1 cellular context compared by ENCODE assay signal in the genomic region with DNA sequence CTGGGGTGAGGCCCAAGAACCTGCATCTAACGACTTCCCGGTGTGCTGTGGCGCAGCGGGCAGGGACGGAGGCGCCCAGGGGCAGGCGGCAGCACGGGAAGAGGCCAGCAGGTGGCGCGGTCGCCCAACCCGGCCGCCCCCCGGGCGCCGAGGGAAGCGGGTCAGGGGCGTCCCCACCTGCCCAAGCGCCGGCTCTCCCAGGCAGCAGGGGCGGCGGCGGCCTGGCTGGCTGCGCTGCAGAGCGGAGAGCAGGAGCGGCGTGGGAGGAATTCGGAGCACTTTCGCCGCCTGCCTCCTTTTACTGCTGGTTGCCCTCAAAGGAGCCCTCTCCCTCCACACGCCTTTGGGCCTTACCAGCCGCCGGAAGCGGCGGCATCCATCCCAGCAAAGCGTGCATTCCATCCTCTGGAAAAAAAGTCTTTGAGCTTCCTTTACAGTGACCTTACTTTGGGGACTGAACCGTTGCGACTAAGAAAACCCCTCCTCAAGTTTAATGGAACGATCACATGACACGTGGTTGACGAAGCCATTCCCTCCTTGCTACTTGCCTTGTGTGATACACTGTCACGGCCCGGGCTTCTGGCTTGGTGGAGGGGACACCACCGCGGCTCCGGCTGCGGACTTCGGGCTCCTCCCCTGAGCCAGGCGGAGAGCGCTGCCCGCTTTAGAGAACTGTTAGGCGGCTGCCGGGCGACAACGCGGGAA.
TF ChIP-seq lines count a peak whose summit lies in the region.

No MANE protein-coding gene starts in this region.

TF ChIP-seq in GM12878, 131 proteins besides CTCF, POLR2A, EP300 and RAD21 (continued from another document):
- TF ChIP-seq RELA (IDR thresholded peaks at IDR 0.05; ENCODE audit: borderline replicate concordance, partially characterized antibody) (peak; percentile 23), ZNF217 (IDR thresholded peaks at IDR 0.05) (peak; percentile 65; the same call in 1 of the 2 replicates), GABPA (IDR thresholded peaks at IDR 0.05; ENCODE audit: low read depth) (no peak), BACH1 (IDR thresholded peaks at IDR 0.05; ENCODE audit: borderline replicate concordance) (peak; percentile 78), YY1 (IDR thresholded peaks at IDR 0.05; ENCODE audit: low read depth, low read length) (peak; percentile 79), ZNF622 (IDR thresholded peaks at IDR 0.05) (no peak), NR2C2 (IDR thresholded peaks at IDR 0.05; ENCODE audit: borderline replicate concordance, control insufficient read depth, insufficient read length, low read depth) (no peak), CHD1 (IDR thresholded peaks at IDR 0.05; ENCODE audit: low read depth, low read length) (no peak)
- TF ChIP-seq, protein P1, sequence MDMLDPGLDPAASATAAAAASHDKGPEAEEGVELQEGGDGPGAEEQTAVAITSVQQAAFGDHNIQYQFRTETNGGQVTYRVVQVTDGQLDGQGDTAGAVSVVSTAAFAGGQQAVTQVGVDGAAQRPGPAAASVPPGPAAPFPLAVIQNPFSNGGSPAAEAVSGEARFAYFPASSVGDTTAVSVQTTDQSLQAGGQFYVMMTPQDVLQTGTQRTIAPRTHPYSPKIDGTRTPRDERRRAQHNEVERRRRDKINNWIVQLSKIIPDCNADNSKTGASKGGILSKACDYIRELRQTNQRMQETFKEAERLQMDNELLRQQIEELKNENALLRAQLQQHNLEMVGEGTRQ (IDR thresholded peaks at IDR 0.05; ENCODE audit: borderline replicate concordance, low read depth, low read length): peak; percentile 8; the same call in 1 of the 2 replicates
